Comparison of ENCODE assay signal across 16 cellular contexts in the genomic region with DNA sequence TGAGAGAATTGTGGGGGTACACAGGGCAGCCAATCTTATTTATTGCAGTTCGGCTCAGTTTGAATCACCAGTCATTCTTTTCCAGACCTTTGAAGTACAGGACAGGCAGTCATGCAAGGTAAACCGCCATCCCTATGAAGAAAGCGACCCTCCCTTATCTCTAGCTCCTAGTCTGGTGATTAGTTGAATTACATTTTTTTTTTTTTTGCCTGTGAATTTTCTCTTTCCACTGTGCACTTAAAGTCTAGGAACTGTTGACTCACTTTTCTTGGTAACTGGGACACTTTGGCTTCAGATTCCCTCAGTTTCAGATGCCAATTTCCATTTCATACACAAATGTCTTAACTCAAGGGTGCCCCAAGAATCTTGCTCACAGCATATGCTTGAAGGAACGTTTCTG.
A peak's percentile ranks its signal among the peaks of the same experiment; 100 is the strongest.
DNase-seq lines count a peak whose midpoint lies in the region; ATAC-seq and TF ChIP-seq lines count a peak whose summit lies in the region.
"Had no signal": no experiment of that assay in that cellular context is flagged by ENCODE, and none has a peak within 500 bp of the region (broad histone marks: within the 10 kb centered on the region; RNA-seq: fewer than 3 reads in every experiment).

No MANE protein-coding gene starts in this region.

- H3K27me3 Mint-ChIP-seq in CD4-positive, alpha-beta memory T cell = no peaks in the 10 kb centered on the region
- no peaks in the 10 kb centered on the region for H3K27me3 Mint-ChIP-seq in mesothelial cell of epicardium (ENCODE audit: low read depth)
- H3K27me3 Mint-ChIP-seq: activated B cell treated with CpG ODN at 0.5 μM for 24 hours had no signal

- 68% methylated on average over 4 of the region's 4 CpGs for WGBS in esophagus muscularis mucosa

- TF ChIP-seq EP300 in esophagus muscularis mucosa (IDR thresholded peaks at IDR 0.05) = no peak

- H3K36me3 ChIP-seq in CD4-positive, alpha-beta memory T cell (ENCODE audit: insufficient read depth, low read length) = no peaks in the 10 kb centered on the region
- no peaks in the 10 kb centered on the region for H3K36me3 ChIP-seq in esophagus muscularis mucosa
- H3K36me3 ChIP-seq: BLaER1 treated with 17β-estradiol and CSF1 and Interleukin-3, amounts not matched to agents 10 nM and 100 nM had no signal

- H3K27me3 ChIP-seq in CD4-positive, alpha-beta memory T cell (ENCODE audit: insufficient read depth, low read length) = no peaks in the 10 kb centered on the region
- H3K27me3 ChIP-seq in esophagus muscularis mucosa = no peaks in the 10 kb centered on the region

- CTCF ChIA-PET in CD4-positive, alpha-beta memory T cell (lab: Charles Lee; ENCODE audit: partially characterized antibody) = no interaction called here

- peaks cover 22 to 52% (median 38%) of the 10 kb centered on the region in 4 donors for H3K4me1 Mint-ChIP-seq in CD4-positive, alpha-beta memory T cell
- H3K4me1 Mint-ChIP-seq in mesothelial cell of epicardium = peaks cover 33% of the 10 kb centered on the region

- H3K36me3 Mint-ChIP-seq in CD4-positive, alpha-beta memory T cell = no peaks in the 10 kb centered on the region
- no peaks in the 10 kb centered on the region for H3K36me3 Mint-ChIP-seq in mesothelial cell of epicardium

- H3K4me3 ChIP-seq in CD4-positive, alpha-beta memory T cell (ENCODE audit: low read length in 2 of 2) = no peak overlapping the region
- no peak overlapping the region for H3K4me3 ChIP-seq in esophagus muscularis mucosa
- H3K4me3 ChIP-seq: BLaER1 treated with 17β-estradiol and CSF1 and Interleukin-3, amounts not matched to agents 10 nM and 100 nM; lung; skin epidermis had no signal

- intact Hi-C loops in CD4-positive, alpha-beta memory T cell (cut with micrococcal nuclease) = no loop called here
- intact Hi-C loops in esophagus muscularis mucosa (cut with DNase I) = no loop called here

- no peak for TF ChIP-seq CTCF in esophagus muscularis mucosa (IDR thresholded peaks at IDR 0.05)
- no peak for TF ChIP-seq CTCF in mesothelial cell of epicardium (IDR thresholded peaks at IDR 0.05; ENCODE audit: unreplicated experiment)

- TF ChIP-seq POLR2A in esophagus muscularis mucosa (IDR thresholded peaks at IDR 0.05; ENCODE audit: low read depth) = no peak

- H3K27ac Mint-ChIP-seq in CD4-positive, alpha-beta memory T cell = peak overlapping the region in 4 of 7 donors; percentile 19 to 45 (median 34)
- peak overlapping the region; percentile 90 for H3K27ac Mint-ChIP-seq in mesothelial cell of epicardium
- H3K27ac Mint-ChIP-seq: activated B cell treated with CpG ODN at 0.5 μM for 24 hours; dendritic cell treated with granulocyte-macrophage colony-stimulating factor and Interleukin-4, amounts not matched to agents 40 ng/mL and 50 ng/mL, for 4 days had no signal

- H3K4me1 ChIP-seq in CD4-positive, alpha-beta memory T cell (ENCODE audit: insufficient read depth, low read length) = peaks cover 40% of the 10 kb centered on the region
- peaks cover 2 to 45% (median 32%) of the 10 kb centered on the region in 4 donors for H3K4me1 ChIP-seq in esophagus muscularis mucosa

- peaks cover 0 to 2% (median 0%) of the 10 kb centered on the region in 8 donors for H3K9me3 Mint-ChIP-seq in CD4-positive, alpha-beta memory T cell
- peaks cover 30% of the 10 kb centered on the region for H3K9me3 Mint-ChIP-seq in mesothelial cell of epicardium
- H3K9me3 Mint-ChIP-seq: activated B cell treated with CpG ODN at 0.5 μM for 24 hours; dendritic cell treated with granulocyte-macrophage colony-stimulating factor and Interleukin-4, amounts not matched to agents 40 ng/mL and 50 ng/mL, for 4 days had no signal

- H3K4me3 Mint-ChIP-seq in CD4-positive, alpha-beta memory T cell = no peak overlapping the region
- no peak overlapping the region for H3K4me3 Mint-ChIP-seq in mesothelial cell of epicardium
- H3K4me3 Mint-ChIP-seq: activated B cell treated with CpG ODN at 0.5 μM for 24 hours; dendritic cell treated with granulocyte-macrophage colony-stimulating factor and Interleukin-4, amounts not matched to agents 40 ng/mL and 50 ng/mL, for 4 days had no signal

- POLR2A ChIA-PET in CD4-positive, alpha-beta memory T cell (lab: Charles Lee; ENCODE audit: partially characterized antibody) = no interaction called here

- H3K27ac ChIP-seq in CD4-positive, alpha-beta memory T cell (ENCODE audit: low read depth, low read length) = no peak overlapping the region
- H3K27ac ChIP-seq in esophagus muscularis mucosa (replicated peaks in 1 of 4) = peak overlapping the region; percentile 23 to 44 (median 34)

- ATAC-seq in HG03025 (IDR thresholded peaks at IDR 0.05; ENCODE audit: low FRiP score, unreplicated experiment) = no peak

- DNase-seq in CD4-positive, alpha-beta memory T cell = no peak
- peak; percentile 74 for DNase-seq in M059J (ENCODE audit: low read depth)
- no peak for DNase-seq in esophagus muscularis mucosa (ENCODE audit: extremely low spot score)
- DNase-seq in mesothelial cell of epicardium (ENCODE audit: low spot score in 2 of 2, unreplicated experiment in 2 of 2) = no peak
- DNase-seq in stimulated activated CD4-positive, alpha-beta T cell treated with anti-CD3 and anti-CD28 coated beads, Interleukin-4, amount 100 ng/mL, for 1 hour = no peak
- DNase-seq in DMS153 treated with DMSO at 0.1 percent for 48 hours (lab: John Stamatoyannopoulos, UW; ENCODE audit: unreplicated experiment) = no peak
- DNase-seq in NCI-H69 (lab: John Stamatoyannopoulos, UW) = no peak
- DNase-seq: activated B cell treated with CpG ODN at 0.5 μM for 24 hours, Karpas-422, NCI-H187 treated with DMSO at 0.1 percent for 48 hours, NCI-H526 treated with DMSO at 0.1 percent for 48 hours had no signal

- no peaks in the 10 kb centered on the region for H3K9me3 ChIP-seq in CD4-positive, alpha-beta memory T cell (ENCODE audit: control insufficient read depth in 1 of 2, low read length in 2 of 2)
- no peaks in the 10 kb centered on the region for H3K9me3 ChIP-seq in esophagus muscularis mucosa
